ENCODE assay signal across 10 cellular contexts in the genomic region with DNA sequence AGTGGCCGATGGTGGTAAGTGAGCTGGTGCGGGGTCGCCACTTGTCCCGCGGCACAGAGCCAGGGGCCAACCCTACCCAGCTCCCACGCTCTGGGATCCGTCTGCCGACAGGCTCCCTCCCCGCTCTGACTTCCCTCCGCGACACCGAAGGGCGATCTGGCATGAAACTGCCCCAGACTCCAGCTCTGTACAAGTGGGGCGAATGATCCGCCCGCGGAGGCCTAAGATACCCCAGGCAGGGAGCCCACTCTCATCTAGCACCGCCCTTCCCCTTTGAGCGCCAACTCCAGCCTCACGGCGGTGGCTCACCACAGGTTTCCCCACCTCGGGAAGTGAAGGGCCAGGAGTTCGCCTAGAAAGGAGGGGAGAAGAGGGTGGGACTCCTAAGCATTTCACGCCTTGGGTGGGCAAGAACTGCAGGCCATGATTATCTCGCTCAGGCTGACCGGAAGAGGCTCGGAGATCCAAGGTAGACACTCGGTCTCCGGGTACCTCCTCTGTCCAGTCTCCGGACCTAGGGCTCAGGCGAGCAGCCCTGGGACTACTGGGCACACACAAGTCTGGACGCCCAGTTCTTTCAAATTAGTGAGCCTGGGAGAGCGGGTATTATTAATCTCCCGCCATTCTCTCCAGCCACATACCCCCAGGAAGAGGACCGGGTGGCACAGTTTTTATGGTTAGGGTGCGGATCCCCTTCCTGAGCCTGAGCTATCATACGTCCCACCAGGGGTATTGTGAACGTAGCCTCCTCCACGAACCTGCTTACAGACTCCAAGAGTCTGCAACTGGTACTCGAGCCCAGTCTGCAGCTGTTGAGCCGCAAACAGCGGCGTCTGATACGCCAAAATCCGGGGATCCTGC. TPM values are rescaled to one million over a fixed set of nuclear protein-coding genes. Genes with fewer than 3 reads are reported as not detected.
A peak's percentile ranks its signal among the peaks of the same experiment; 100 is the strongest.
DNase-seq lines count a peak whose midpoint lies in the region; TF ChIP-seq lines count a peak whose summit lies in the region.
"Had no signal": no experiment of that assay in that cellular context is flagged by ENCODE, and none has a peak within 500 bp of the region (broad histone marks: within the 10 kb centered on the region; RNA-seq: fewer than 3 reads in every experiment).

No MANE protein-coding gene starts in this region.

- H3K36me3 Mint-ChIP-seq in CD14-positive monocyte, result peaks cover 22 to 23% of the 10 kb centered on the region in 2 donors
- peaks cover 2% of the 10 kb centered on the region for H3K36me3 Mint-ChIP-seq in IgD-negative memory B cell
- peaks cover 2% of the 10 kb centered on the region for H3K36me3 Mint-ChIP-seq in chondrocyte (ENCODE audit: low read depth)
- no peaks in the 10 kb centered on the region for H3K36me3 Mint-ChIP-seq in nephron progenitor cell (ENCODE audit: low read depth)

- peak overlapping the region; percentile 79 to 92 for H3K4me3 Mint-ChIP-seq in CD14-positive monocyte
- H3K4me3 Mint-ChIP-seq in IgD-negative memory B cell, result peak overlapping the region; percentile 86 to 96 (median 94)
- peak overlapping the region; percentile 47 for H3K4me3 Mint-ChIP-seq in chondrocyte (ENCODE audit: unreplicated experiment)
- peak overlapping the region; percentile 75 for H3K4me3 Mint-ChIP-seq in nephron progenitor cell

- peaks cover 50% of the 10 kb centered on the region for H3K4me1 Mint-ChIP-seq in CD14-positive monocyte
- peaks cover 21 to 31% (median 22%) of the 10 kb centered on the region in 3 donors for H3K4me1 Mint-ChIP-seq in IgD-negative memory B cell
- H3K4me1 Mint-ChIP-seq in chondrocyte (ENCODE audit: low read depth), result peaks cover 46% of the 10 kb centered on the region
- H3K4me1 Mint-ChIP-seq in nephron progenitor cell, result peaks cover 47% of the 10 kb centered on the region

- peaks cover 88 to 97% (median 95%) of the 10 kb centered on the region in 3 donors for H3K27me3 Mint-ChIP-seq in CD14-positive monocyte (ENCODE audit: low read depth in 3 of 3)
- peaks cover 33% of the 10 kb centered on the region for H3K27me3 Mint-ChIP-seq in IgD-negative memory B cell
- peaks cover 84% of the 10 kb centered on the region for H3K27me3 Mint-ChIP-seq in chondrocyte (ENCODE audit: low read depth)
- H3K27me3 Mint-ChIP-seq in nephron progenitor cell (ENCODE audit: low read depth, poor library complexity), result peaks cover 100% of the 10 kb centered on the region

- H3K9me3 Mint-ChIP-seq in CD14-positive monocyte, result peaks cover 2 to 41% (median 23%) of the 10 kb centered on the region in 7 donors
- H3K9me3 Mint-ChIP-seq in IgD-negative memory B cell, result no peaks in the 10 kb centered on the region
- no peaks in the 10 kb centered on the region for H3K9me3 Mint-ChIP-seq in chondrocyte (ENCODE audit: low read depth)
- peaks cover 7% of the 10 kb centered on the region for H3K9me3 Mint-ChIP-seq in nephron progenitor cell

- H3K27ac Mint-ChIP-seq in CD14-positive monocyte, result peak overlapping the region in 1 of 7 donors; percentile 18
- peak overlapping the region; percentile 65 to 84 (median 83) for H3K27ac Mint-ChIP-seq in IgD-negative memory B cell
- H3K27ac Mint-ChIP-seq in chondrocyte (ENCODE audit: unreplicated experiment), result no peak overlapping the region
- peak overlapping the region; percentile 69 for H3K27ac Mint-ChIP-seq in nephron progenitor cell

- TF ChIP-seq CTCF in CD14-positive monocyte (IDR thresholded peaks at IDR 0.05) (no peak), chondrocyte (IDR thresholded peaks at IDR 0.05) (no peak), nephron progenitor cell (IDR thresholded peaks at IDR 0.05) (no peak)

- DNase-seq in CD14-positive monocyte (ENCODE audit: low spot score), result no peak
- DNase-seq in chondrocyte (ENCODE audit: low spot score), result no peak
- DNase-seq in nephron progenitor cell, result no peak
- DNase-seq in DMS79 treated with DMSO at 0.1 percent for 48 hours (lab: John Stamatoyannopoulos, UW), result no peak
- DNase-seq in NCI-H2029 (lab: John Stamatoyannopoulos, UW), result no peak
- DNase-seq in AG08395 (ENCODE audit: low spot score), result no peak
- no peak for DNase-seq in KG1 (lab: John Stamatoyannopoulos, UW)
- DNase-seq: activated CD4-positive, alpha-beta T cell treated with anti-CD3 and anti-CD28 coated beads, Interleukin-2, amount 50 U/mL, for 4 hours had no signal

- intact Hi-C loops in CD14-positive monocyte (cut with micrococcal nuclease), result loop anchor here in 1 of 2 donors (10.0 kb wide), 1 partner anchor 124 kb away; a partner anchor contains a TSS

RNA-seq across cellular contexts. Expression of a gene that starts 0.8 kb away (rescaled TPM):
- not detected for polyA plus RNA-seq in CD14-positive monocyte
- polyA plus RNA-seq in IgD-negative memory B cell, result 0.19 TPM
- total RNA-seq in chondrocyte, result not detected in 3 replicates
- total RNA-seq: LHCN-M2 had no signal

RNA-seq across cellular contexts. Expression of a gene that starts 7.4 kb away (rescaled TPM):
- polyA plus RNA-seq in CD14-positive monocyte, result not detected
- not detected for polyA plus RNA-seq in IgD-negative memory B cell
- total RNA-seq in chondrocyte, result 0.25 to 0.39 TPM in 2 of 3 replicates, not detected in the other

RNA-seq across cellular contexts. Expression of a gene that starts 20.2 kb away (rescaled TPM):
- polyA plus RNA-seq in CD14-positive monocyte (not detected), IgD-negative memory B cell (not detected)
- 0.10 to 0.74 TPM (median 0.72 TPM) in 3 replicates for total RNA-seq in chondrocyte

RNA-seq across cellular contexts. Expression of a gene that starts 21.7 kb away (rescaled TPM):
- polyA plus RNA-seq in CD14-positive monocyte (10 to 100 TPM; 56.5 to 58.4 TPM), IgD-negative memory B cell (20.2 TPM)
- 116 to 128 TPM (median 126 TPM) in 3 replicates for total RNA-seq in chondrocyte

RNA-seq across cellular contexts. Expression of a gene that starts 39.6 kb away (rescaled TPM):
- 10 to 100 TPM; 50.1 to 58.9 TPM for polyA plus RNA-seq in CD14-positive monocyte
- 45.6 TPM for polyA plus RNA-seq in IgD-negative memory B cell
- total RNA-seq in chondrocyte, result 61.5 to 77.1 TPM (median 61.7 TPM) in 3 replicates
